In the genomic region with DNA sequence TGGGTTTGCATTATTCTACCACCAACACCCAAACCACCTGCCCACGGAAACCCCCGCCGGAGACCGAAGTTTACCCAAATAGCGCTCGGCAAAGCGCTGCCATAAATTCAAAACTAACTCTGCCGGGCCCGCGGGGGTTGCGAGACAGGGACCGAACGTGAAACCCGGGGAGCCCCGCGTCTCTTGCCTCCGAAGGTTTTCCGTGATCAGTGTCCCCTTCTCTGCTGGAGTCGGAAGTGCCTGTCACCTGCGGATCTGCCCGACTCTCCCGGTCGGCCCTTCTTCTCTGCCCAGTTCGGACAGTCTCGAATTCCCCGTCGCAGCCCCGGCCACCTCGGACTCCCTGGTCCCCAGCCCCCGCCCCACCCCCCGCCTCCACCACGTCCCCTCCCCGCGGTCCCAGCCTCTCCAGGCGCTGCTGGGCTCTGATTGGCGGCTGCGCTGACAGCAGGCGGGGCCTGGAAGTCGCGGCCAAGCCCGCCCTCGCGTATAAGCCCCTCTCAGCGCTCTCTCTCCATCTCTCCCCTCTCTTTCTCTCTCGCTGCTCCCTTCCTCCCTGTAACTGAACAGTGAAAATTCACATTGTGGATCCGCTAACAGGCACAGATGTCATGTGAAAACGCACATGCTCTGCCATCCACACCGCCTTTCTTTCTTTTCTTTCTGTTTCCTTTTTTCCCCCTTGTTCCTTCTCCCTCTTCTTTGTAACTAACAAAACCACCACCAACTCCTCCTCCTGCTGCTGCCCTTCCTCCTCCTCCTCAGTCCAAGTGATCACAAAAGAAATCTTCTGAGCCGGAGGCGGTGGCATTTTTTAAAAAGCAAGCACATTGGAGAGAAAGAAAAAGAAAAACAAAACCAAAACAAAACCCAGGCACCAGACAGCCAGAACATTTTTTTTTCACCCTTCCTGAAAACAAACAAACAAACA, we compare ENCODE assay signal across 8 cellular contexts. TPM values are rescaled to one million over a fixed set of nuclear protein-coding genes. Genes with fewer than 3 reads are reported as not detected.
DNase-seq lines count a peak whose midpoint lies in the region; ATAC-seq lines count a peak whose summit lies in the region.

A gene (plus strand): TSS at position 517 of the 931 bp plus-strand sequence. CDS start 642 bp downstream, outside the sequence.

- H3K9me3 ChIP-seq in muscle layer of duodenum (ENCODE audit: control insufficient read depth in 1 of 2, low read length in 2 of 2) (no peaks in the 10 kb centered on the region), thymus (ENCODE audit: control insufficient read depth) (peaks cover 2% of the 10 kb centered on the region)

- DNase-seq in activated naive CD4-positive, alpha-beta T cell treated with anti-CD3 and anti-CD28 coated beads for 36 hours: peak; percentile 28
- no peak for DNase-seq in activated naive CD4-positive, alpha-beta T cell treated with Interleukin-2 at 50 U/mL for 16 hours
- DNase-seq in NCI-H1092 treated with DMSO at 0.1 percent for 48 hours (lab: John Stamatoyannopoulos, UW) (peak; percentile 93), activated T-cell treated with anti-CD3 and anti-CD28 coated beads for 48 hours (ENCODE audit: low read depth) (peak; percentile 25), fibroblast of peridontal ligament (ENCODE audit: extremely low read depth) (peak; percentile 51)

- CTCF ChIA-PET in activated naive CD4-positive, alpha-beta T cell treated with anti-CD3 and anti-CD28 coated beads for 36 hours (lab: Charles Lee): interaction anchor here (0.6 kb wide), 1 partner anchor 1776 kb away, joined by 3 read pairs; no protein-coding TSS in a partner anchor

- H3K4me3 Mint-ChIP-seq in activated naive CD4-positive, alpha-beta T cell treated with anti-CD3 and anti-CD28 coated beads for 36 hours: peak within 1 kb of the TSS; percentile 82

- H3K27me3 Mint-ChIP-seq in activated naive CD4-positive, alpha-beta T cell treated with anti-CD3 and anti-CD28 coated beads for 36 hours (ENCODE audit: low read depth): peaks cover 50% of the 10 kb centered on the region

- no peak within 1 kb of the TSS for H3K27ac Mint-ChIP-seq in activated naive CD4-positive, alpha-beta T cell treated with anti-CD3 and anti-CD28 coated beads for 36 hours

- no peaks in the 10 kb centered on the region for H3K36me3 Mint-ChIP-seq in activated naive CD4-positive, alpha-beta T cell treated with anti-CD3 and anti-CD28 coated beads for 36 hours (ENCODE audit: low read depth)

- 1% methylated on average over 50 of the region's 50 CpGs for WGBS in thymus

- ATAC-seq in HG02588 (IDR thresholded peaks at IDR 0.05; ENCODE audit: unreplicated experiment): peak; percentile 98

- H3K27ac ChIP-seq in muscle layer of duodenum (ENCODE audit: low read length) (no peak within 1 kb of the TSS), thymus (ENCODE audit: low read depth) (no peak within 1 kb of the TSS)

- H3K4me3 ChIP-seq in muscle layer of duodenum (ENCODE audit: low read depth in 1 of 2, low read length in 2 of 2) (peak within 1 kb of the TSS; percentile 94 to 95), thymus (ENCODE audit: low read length) (peak within 1 kb of the TSS; percentile 64)

- H3K27me3 ChIP-seq in muscle layer of duodenum (ENCODE audit: low read depth, low read length) (peaks cover 33% of the 10 kb centered on the region), thymus (ENCODE audit: control insufficient read depth, insufficient read depth) (peaks cover 49% of the 10 kb centered on the region)

- intact Hi-C loops in activated naive CD4-positive, alpha-beta T cell treated with anti-CD3 and anti-CD28 coated beads for 36 hours (cut with micrococcal nuclease): loop anchor here (10.0 kb wide), 1 partner anchor 248 kb away; no protein-coding TSS in a partner anchor

- H3K4me1 ChIP-seq in muscle layer of duodenum (ENCODE audit: control insufficient read depth in 1 of 2, insufficient read depth in 2 of 2, low read length in 2 of 2) (peaks cover 0 to 34% of the 10 kb centered on the region in 2 donors), thymus (ENCODE audit: control insufficient read depth, insufficient read depth, low read length) (peaks cover 3% of the 10 kb centered on the region)

- H3K36me3 ChIP-seq in muscle layer of duodenum (ENCODE audit: control insufficient read depth in 1 of 2, insufficient read depth in 2 of 2, low read length in 2 of 2) (no peaks in the 10 kb centered on the region), thymus (ENCODE audit: control insufficient read depth, insufficient read depth) (no peaks in the 10 kb centered on the region)

- H3K4me1 Mint-ChIP-seq in activated naive CD4-positive, alpha-beta T cell treated with anti-CD3 and anti-CD28 coated beads for 36 hours (ENCODE audit: low read depth): peaks cover 28% of the 10 kb centered on the region

- H3K9me3 Mint-ChIP-seq in activated naive CD4-positive, alpha-beta T cell treated with anti-CD3 and anti-CD28 coated beads for 36 hours: no peaks in the 10 kb centered on the region

RNA-seq across cellular contexts. Expression of the gene that starts here (rescaled TPM):
- under 1 TPM in 1 of 2 experiments, not detected in 1; 0.02 TPM for total RNA-seq in activated naive CD4-positive, alpha-beta T cell treated with anti-CD3 and anti-CD28 coated beads for 36 hours
- 0.30 TPM for polyA plus RNA-seq in thymus

Comparison
In these comparisons a context has a peak if more than half of its experiments do, and no peak if none do; other contexts are left out.
1. Peak in DNase-seq in activated naive CD4-positive, alpha-beta T cell treated with anti-CD3 and anti-CD28 coated beads for 36 hours; RNA of the gene not detected or under 1 TPM.